ENCODE assay signal across 9 cellular contexts in the genomic region with DNA sequence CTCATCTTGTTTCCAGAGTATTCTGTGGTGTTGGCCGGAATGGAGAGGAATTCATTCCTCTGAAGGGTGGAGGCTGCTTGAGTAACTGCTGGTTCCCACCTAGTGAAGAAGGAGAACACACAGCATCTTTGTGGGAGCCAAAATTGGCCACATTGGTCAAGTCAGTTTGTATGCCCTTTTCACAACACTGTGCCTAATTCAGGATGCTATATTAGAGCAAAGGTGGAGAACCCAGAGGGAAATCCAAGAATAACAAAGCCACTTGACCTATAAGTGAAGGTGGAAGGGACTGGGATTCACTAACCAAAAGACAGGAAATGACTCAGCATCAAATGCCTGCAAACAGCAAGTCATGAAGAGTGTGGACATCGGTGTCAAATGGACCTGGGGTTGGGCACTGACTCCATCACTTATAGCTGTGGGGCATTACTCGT. TPM values are rescaled to one million over a fixed set of nuclear protein-coding genes. Genes with fewer than 3 reads are reported as not detected.
DNase-seq lines count a peak whose midpoint lies in the region; ATAC-seq and TF ChIP-seq lines count a peak whose summit lies in the region.
"Had no signal": no experiment of that assay in that cellular context is flagged by ENCODE, and none has a peak within 500 bp of the region (broad histone marks: within the 10 kb centered on the region; RNA-seq: fewer than 3 reads in every experiment).

No MANE protein-coding gene starts in this region.

- intact Hi-C loops in mucosa of descending colon (cut with DNase I, micrococcal nuclease), result no loop called here

- TF ChIP-seq CTCF in RWPE2 (IDR thresholded peaks at IDR 0.05; ENCODE audit: poor library complexity, severe bottlenecking) (no peak), fibroblast of mammary gland (conservative IDR thresholded peaks at IDR 0.05; ENCODE audit: control insufficient read depth, insufficient read depth, low read depth, low read length) (no peak), mucosa of descending colon (IDR thresholded peaks at IDR 0.05) (no peak)

- H3K4me3 ChIP-seq in RWPE2 (ENCODE audit: severe bottlenecking), result no peak overlapping the region
- no peak overlapping the region for H3K4me3 ChIP-seq in fibroblast of mammary gland (ENCODE audit: control insufficient read depth, low read depth, low read length)
- no peak overlapping the region for H3K4me3 ChIP-seq in mucosa of descending colon

- POLR2A ChIA-PET in HEK293T (lab: Yijun Ruan, JAX), result no interaction called here

- ATAC-seq in RWPE2 (ENCODE audit: low read depth) (peak; percentile 88), mucosa of descending colon (no peak)

- peaks cover 27% of the 10 kb centered on the region for H3K4me1 ChIP-seq in RWPE2 (ENCODE audit: insufficient read depth, poor library complexity, severe bottlenecking)
- H3K4me1 ChIP-seq in mucosa of descending colon (ENCODE audit: low read depth), result no peaks in the 10 kb centered on the region

- H3K36me3 ChIP-seq in RWPE2 (ENCODE audit: low read depth) (no peaks in the 10 kb centered on the region), mucosa of descending colon (ENCODE audit: low read depth) (no peaks in the 10 kb centered on the region)

- H3K9me3 ChIP-seq in RWPE2 (ENCODE audit: severe bottlenecking) (peaks cover 2% of the 10 kb centered on the region), mucosa of descending colon (no peaks in the 10 kb centered on the region)

- CTCF ChIA-PET in HEK293T (lab: Yijun Ruan, JAX), result interaction anchor here (0.5 kb wide), 1 partner anchor 9 kb away, joined by 3 read pairs; no protein-coding TSS in a partner anchor

- no peaks in the 10 kb centered on the region for H3K27me3 ChIP-seq in RWPE2 (ENCODE audit: insufficient read depth, poor library complexity, severe bottlenecking)

- H3K27ac ChIP-seq in RWPE2 (ENCODE audit: poor library complexity, severe bottlenecking), result peak overlapping the region; percentile 75

- DNase-seq in H4 (ENCODE audit: low spot score) (peak; percentile 77), RWPE2 (ENCODE audit: low spot score) (no peak), fibroblast of mammary gland (ENCODE audit: low read depth) (peak; percentile 90), stromal cell of bone marrow (ENCODE audit: low read depth) (peak; percentile 49), mucosa of descending colon (no peak), T1000 (lab: John Stamatoyannopoulos, UW) (no peak), HEK293T (ENCODE audit: extremely low spot score) (no peak)
- DNase-seq: NCI-H446 treated with DMSO at 0.1 percent for 48 hours, Right ventricle myocardium superior had no signal

TF ChIP-seq in HEK293T, 16 proteins besides CTCF, POLR2A, EP300 and RAD21:
- no peak for TF ChIP-seq FOXA1 (IDR thresholded peaks at IDR 0.05)
- TF ChIP-seq TARDBP (IDR thresholded peaks at IDR 0.05), result no peak
- no peak for TF ChIP-seq BHLHE40 (IDR thresholded peaks at IDR 0.05; ENCODE audit: borderline replicate concordance)
- no peak for TF ChIP-seq ZNF384 (IDR thresholded peaks at IDR 0.05)
- no peak for TF ChIP-seq FOXM1 (IDR thresholded peaks at IDR 0.05; ENCODE audit: borderline replicate concordance)
- TF ChIP-seq ELF4 (IDR thresholded peaks at IDR 0.05), result no peak
- TF ChIP-seq L3MBTL2 (conservative IDR thresholded peaks at IDR 0.05), result no peak
- TF ChIP-seq SP1 (IDR thresholded peaks at IDR 0.05), result no peak
- TF ChIP-seq SUZ12 (IDR thresholded peaks at IDR 0.05), result no peak
- no peak for TF ChIP-seq ARNT (IDR thresholded peaks at IDR 0.05)
- TF ChIP-seq, protein P1, sequence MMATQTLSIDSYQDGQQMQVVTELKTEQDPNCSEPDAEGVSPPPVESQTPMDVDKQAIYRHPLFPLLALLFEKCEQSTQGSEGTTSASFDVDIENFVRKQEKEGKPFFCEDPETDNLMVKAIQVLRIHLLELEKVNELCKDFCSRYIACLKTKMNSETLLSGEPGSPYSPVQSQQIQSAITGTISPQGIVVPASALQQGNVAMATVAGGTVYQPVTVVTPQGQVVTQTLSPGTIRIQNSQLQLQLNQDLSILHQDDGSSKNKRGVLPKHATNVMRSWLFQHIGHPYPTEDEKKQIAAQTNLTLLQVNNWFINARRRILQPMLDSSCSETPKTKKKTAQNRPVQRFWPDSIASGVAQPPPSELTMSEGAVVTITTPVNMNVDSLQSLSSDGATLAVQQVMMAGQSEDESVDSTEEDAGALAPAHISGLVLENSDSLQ (IDR thresholded peaks at IDR 0.05), result no peak
- TF ChIP-seq FOXK2 (IDR thresholded peaks at IDR 0.05), result no peak
- no peak for TF ChIP-seq LEF1 (IDR thresholded peaks at IDR 0.05; ENCODE audit: borderline replicate concordance)
- no peak for TF ChIP-seq CTBP1 (IDR thresholded peaks at IDR 0.05; ENCODE audit: borderline replicate concordance)
- TF ChIP-seq NFRKB (IDR thresholded peaks at IDR 0.05), result no peak
- no peak for TF ChIP-seq HDGF (IDR thresholded peaks at IDR 0.05; ENCODE audit: borderline replicate concordance)

RNA-seq across cellular contexts. Expression of a gene that starts 27.3 kb away (rescaled TPM):
- total RNA-seq in H4 (2014; rRNA removed; shearing (Covaris generic)), result 7.7 and 9.9 TPM in 2 replicates
- 100 to 1,000 TPM in 2 of 3 donors, 10 to 100 TPM in 1; 46.8 to 133 (median 121) TPM for total RNA-seq in mucosa of descending colon

RNA-seq across cellular contexts. Expression of a gene that starts 45.8 kb away (rescaled TPM):
- 202 and 204 TPM in 2 replicates for total RNA-seq in H4 (2014; rRNA removed; shearing (Covaris generic))
- 100 to 1,000 TPM in 2 of 3 donors, 10 to 100 TPM in 1; 20.9 to 235 (median 194) TPM for total RNA-seq in mucosa of descending colon

Comparison
In these comparisons a context has a peak if more than half of its experiments do, and no peak if none do; other contexts are left out.
1. DNase-seq: peak in H4 (single experiment), fibroblast of mammary gland (single experiment) and stromal cell of bone marrow (single experiment); none in RWPE2 (single experiment), mucosa of descending colon (0 of 3), T1000 (single experiment) and HEK293T (single experiment).